ENCODE assay signal across 22 cellular contexts in the genomic region with DNA sequence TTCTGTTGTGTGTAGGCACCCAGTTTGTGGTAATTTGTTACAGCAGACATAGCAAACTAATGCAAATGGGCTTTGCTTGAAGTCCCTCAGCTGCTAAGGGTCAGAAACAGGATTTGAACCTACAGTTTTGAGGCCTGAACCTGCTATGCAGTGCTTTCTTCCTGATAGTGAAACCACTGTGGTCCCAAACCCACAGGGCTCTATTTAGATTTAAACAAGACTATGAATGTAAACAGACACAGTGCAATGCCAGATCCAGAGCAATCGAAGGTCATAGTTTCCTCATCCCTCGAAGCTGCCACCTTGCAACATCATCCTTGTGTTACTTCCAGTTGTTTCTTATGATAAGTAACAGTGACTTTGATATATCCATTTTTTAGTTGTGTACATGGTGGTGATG.
DNase-seq lines count a peak whose midpoint lies in the region; ATAC-seq and TF ChIP-seq lines count a peak whose summit lies in the region.
"Had no signal": no experiment of that assay in that cellular context is flagged by ENCODE, and none has a peak within 500 bp of the region (broad histone marks: within the 10 kb centered on the region; RNA-seq: fewer than 3 reads in every experiment).

No MANE protein-coding gene starts in this region.

- H3K4me1 Mint-ChIP-seq in stimulated activated naive CD8-positive, alpha-beta T cell treated with anti-CD3 and anti-CD28 coated beads, Interleukin-15, amount 100 ng/mL, for 72 hours: no peaks in the 10 kb centered on the region
- peaks cover 5% of the 10 kb centered on the region for H3K4me1 Mint-ChIP-seq in endothelial cell (ENCODE audit: unreplicated experiment)

- no peak overlapping the region for H2AFZ ChIP-seq in MM.1S (ENCODE audit: low read length)

- H3K4me1 ChIP-seq in MM.1S (ENCODE audit: low read length): peaks cover 35% of the 10 kb centered on the region
- H3K4me1 ChIP-seq: HAP-1, psoas muscle had no signal

- H3K27me3 ChIP-seq in MM.1S (replicated peaks; ENCODE audit: insufficient read depth, low read length): no peaks in the 10 kb centered on the region

- peaks cover 72% of the 10 kb centered on the region for H3F3A ChIP-seq in MM.1S (ENCODE audit: insufficient read depth, low read length)

- TF ChIP-seq CTCF in MM.1S (IDR thresholded peaks at IDR 0.05; ENCODE audit: low read length) (no peak), endothelial cell (IDR thresholded peaks at IDR 0.05; ENCODE audit: unreplicated experiment) (no peak)

- peak; percentile 65 for ATAC-seq in GM21423 (IDR thresholded peaks at IDR 0.05; ENCODE audit: unreplicated experiment)
- peak; percentile 52 for ATAC-seq in HG02973 (IDR thresholded peaks at IDR 0.05; ENCODE audit: unreplicated experiment)
- ATAC-seq in stimulated activated naive CD8-positive, alpha-beta T cell treated with anti-CD3 and anti-CD28 coated beads, Interleukin-15, amount 100 ng/mL, for 72 hours: no peak
- ATAC-seq in GM18868 (IDR thresholded peaks at IDR 0.05; ENCODE audit: unreplicated experiment): no peak
- ATAC-seq: psoas muscle; stimulated activated naive CD8-positive, alpha-beta T cell treated with anti-CD3 and anti-CD28 coated beads, Interleukin-15, Interleukin-2, amounts not matched to agents 100 U/mL and 50 U/mL, for 24 hours had no signal

- peaks cover 82% of the 10 kb centered on the region for H4K20me1 ChIP-seq in MM.1S (ENCODE audit: insufficient read depth, low read length)

- H3K9ac ChIP-seq in MM.1S (ENCODE audit: low read length): no peak overlapping the region

- peak overlapping the region; percentile 35; the same call in 1 of the 2 replicates for H3K27ac ChIP-seq in MM.1S (ENCODE audit: low read length)
- H3K27ac ChIP-seq: psoas muscle, SK-N-MC had no signal

- H3K9me3 Mint-ChIP-seq in stimulated activated naive CD8-positive, alpha-beta T cell treated with anti-CD3 and anti-CD28 coated beads, Interleukin-15, amount 100 ng/mL, for 72 hours: peaks cover 0 to 10% of the 10 kb centered on the region in 2 donors
- H3K9me3 Mint-ChIP-seq in endothelial cell (ENCODE audit: unreplicated experiment): no peaks in the 10 kb centered on the region
- H3K9me3 Mint-ChIP-seq: activated CD4-positive, alpha-beta memory T cell treated with anti-CD3 and anti-CD28 coated beads for 36 hours had no signal

- H3K4me3 Mint-ChIP-seq in stimulated activated naive CD8-positive, alpha-beta T cell treated with anti-CD3 and anti-CD28 coated beads, Interleukin-15, amount 100 ng/mL, for 72 hours: no peak overlapping the region
- no peak overlapping the region for H3K4me3 Mint-ChIP-seq in endothelial cell (ENCODE audit: unreplicated experiment)
- H3K4me3 Mint-ChIP-seq: activated CD4-positive, alpha-beta memory T cell treated with anti-CD3 and anti-CD28 coated beads for 36 hours had no signal

- no peaks in the 10 kb centered on the region for H3K36me3 Mint-ChIP-seq in endothelial cell (ENCODE audit: low read depth, unreplicated experiment)
- H3K36me3 Mint-ChIP-seq: activated CD4-positive, alpha-beta memory T cell treated with anti-CD3 and anti-CD28 coated beads for 36 hours had no signal

- H3K4me2 ChIP-seq in MM.1S (ENCODE audit: low read depth, low read length): no peak overlapping the region

- no peak overlapping the region for H3K4me3 ChIP-seq in MM.1S (ENCODE audit: low read length)
- H3K4me3 ChIP-seq: HAP-1, lung, psoas muscle, SK-N-MC had no signal

- peaks cover 98% of the 10 kb centered on the region for H3K79me2 ChIP-seq in MM.1S (ENCODE audit: low read length)

- H3K9me3 ChIP-seq in MM.1S (replicated peaks; ENCODE audit: insufficient read depth, low read length): no peaks in the 10 kb centered on the region
- H3K9me3 ChIP-seq: HAP-1, psoas muscle had no signal

- H3K27ac Mint-ChIP-seq in stimulated activated naive CD8-positive, alpha-beta T cell treated with anti-CD3 and anti-CD28 coated beads, Interleukin-15, amount 100 ng/mL, for 72 hours: no peak overlapping the region
- H3K27ac Mint-ChIP-seq in endothelial cell (ENCODE audit: unreplicated experiment): no peak overlapping the region
- H3K27ac Mint-ChIP-seq: activated CD4-positive, alpha-beta memory T cell treated with anti-CD3 and anti-CD28 coated beads for 36 hours had no signal

- no peaks in the 10 kb centered on the region for H3K9me2 ChIP-seq in MM.1S (replicated peaks; ENCODE audit: insufficient read depth, low read length)

- no peaks in the 10 kb centered on the region for H3K27me3 Mint-ChIP-seq in stimulated activated naive CD8-positive, alpha-beta T cell treated with anti-CD3 and anti-CD28 coated beads, Interleukin-15, amount 100 ng/mL, for 72 hours
- H3K27me3 Mint-ChIP-seq in endothelial cell (ENCODE audit: unreplicated experiment): peaks cover 2% of the 10 kb centered on the region

- H3K36me3 ChIP-seq in MM.1S (replicated peaks; ENCODE audit: insufficient read depth, low read length): no peaks in the 10 kb centered on the region; the same call in 1 of the 2 replicates
- H3K36me3 ChIP-seq: HAP-1 had no signal

- DNase-seq in MM.1S (peak; percentile 49), SW480 (ENCODE audit: low spot score) (no peak), endothelial cell (ENCODE audit: low spot score) (no peak)
- no peak for DNase-seq in stimulated activated naive CD8-positive, alpha-beta T cell treated with anti-CD3 and anti-CD28 coated beads, Interleukin-15, amount 100 ng/mL, for 72 hours
- DNase-seq: activated CD4-positive, alpha-beta memory T cell treated with anti-CD3 and anti-CD28 coated beads for 36 hours; activated T-cell treated with anti-CD3 and anti-CD28 coated beads for 4 hours; amniotic stem cell; DMS79; foreskin melanocyte; islet precursor cell; NCI-H1105; NCI-H2081 treated with DMSO at 0.1 percent for 48 hours; NCI-H510A treated with DMSO at 0.1 percent for 48 hours; psoas muscle; stimulated activated naive CD8-positive, alpha-beta T cell treated with anti-CD3 and anti-CD28 coated beads, Interleukin-15, Interleukin-2, amounts not matched to agents 100 U/mL and 50 U/mL, for 24 hours; trophoblast cell had no signal

Comparison
In these comparisons a context has a peak if more than half of its experiments do, and no peak if none do; other contexts are left out.
1. ATAC-seq: peak in GM21423 (single experiment) and HG02973 (single experiment); none in stimulated activated naive CD8-positive, alpha-beta T cell treated with anti-CD3 and anti-CD28 coated beads, Interleukin-15, amount 100 ng/mL, for 72 hours (single experiment) and GM18868 (single experiment).